In genomic region chr7:149218469-149219420, GRCh38 we compare ENCODE assay signal across 23 cellular contexts. TPM values are rescaled to one million over a fixed set of nuclear protein-coding genes. Genes with fewer than 3 reads are reported as not detected.
DNase-seq lines count a peak whose midpoint lies in the region; ATAC-seq and TF ChIP-seq lines count a peak whose summit lies in the region.
"Had no signal": no experiment of that assay in that cellular context is flagged by ENCODE, and none has a peak within 500 bp of the region (broad histone marks: within the 10 kb centered on the region; RNA-seq: fewer than 3 reads in every experiment).

No MANE protein-coding gene starts in this region.

- no peaks in the 10 kb centered on the region for H3K9me3 ChIP-seq in vagina
- H3K9me3 ChIP-seq: mucosa of descending colon had no signal

- H3K36me3 Mint-ChIP-seq in HFFc6 (ENCODE audit: low read depth) (peaks cover 62% of the 10 kb centered on the region), nephron progenitor cell (ENCODE audit: low read depth) (peaks cover 71% of the 10 kb centered on the region)

- H3K36me3 ChIP-seq in vagina = peaks cover 0 to 72% of the 10 kb centered on the region in 2 donors

- H3K27me3 Mint-ChIP-seq in HFFc6 (ENCODE audit: insufficient read depth) (peaks cover 3% of the 10 kb centered on the region), nephron progenitor cell (ENCODE audit: low read depth, poor library complexity) (peaks cover 4% of the 10 kb centered on the region)

- H3K27ac Mint-ChIP-seq in HFFc6 (peak overlapping the region; percentile 86), nephron progenitor cell (peak overlapping the region; percentile 43)

- TF ChIP-seq CTCF in HFFc6 (IDR thresholded peaks at IDR 0.05) = no peak
- TF ChIP-seq CTCF in nephron progenitor cell (IDR thresholded peaks at IDR 0.05) = no peak
- no peak for TF ChIP-seq CTCF in vagina (IDR thresholded peaks at IDR 0.05)

- H3K27me3 ChIP-seq in vagina = no peaks in the 10 kb centered on the region

- ATAC-seq in HG03520 (IDR thresholded peaks at IDR 0.05; ENCODE audit: unreplicated experiment) (no peak), HG03469 (IDR thresholded peaks at IDR 0.05; ENCODE audit: unreplicated experiment) (no peak)
- ATAC-seq: mucosa of descending colon, PC-3 had no signal

- no peak overlapping the region for H3K27ac ChIP-seq in vagina

- H3K4me1 ChIP-seq in vagina = no peaks in the 10 kb centered on the region

- H3K4me1 Mint-ChIP-seq in HFFc6 (ENCODE audit: low read depth) (peaks cover 44% of the 10 kb centered on the region), nephron progenitor cell (peaks cover 7% of the 10 kb centered on the region)
- H3K4me1 Mint-ChIP-seq: immature natural killer cell had no signal

- H3K9me3 Mint-ChIP-seq in HFFc6 = no peaks in the 10 kb centered on the region
- H3K9me3 Mint-ChIP-seq in nephron progenitor cell = no peaks in the 10 kb centered on the region
- H3K9me3 Mint-ChIP-seq: immature natural killer cell had no signal

- 0 out of 2 replicates have a peak overlapping the region, but pooled peaks have one; percentile 19 for H3K4me3 Mint-ChIP-seq in HFFc6
- H3K4me3 Mint-ChIP-seq in nephron progenitor cell = no peak overlapping the region
- H3K4me3 Mint-ChIP-seq: immature natural killer cell had no signal

- DNase-seq in EH (ENCODE audit: low read depth) = peak; percentile 34
- no peak for DNase-seq in HFFc6
- DNase-seq in dermis blood vessel endothelial cell = peak; percentile 58
- DNase-seq in nephron progenitor cell = no peak
- no peak for DNase-seq in COLO829 (ENCODE audit: low spot score)
- DNase-seq in vagina (ENCODE audit: extremely low spot score in 2 of 2) = no peak
- DNase-seq: activated CD4-positive, alpha-beta T cell treated with anti-CD3 and anti-CD28 coated beads for 48 hours; activated naive CD4-positive, alpha-beta T cell treated with Interleukin-2 at 50 U/mL for 16 hours; DMS 273 treated with DMSO at 0.1 percent for 48 hours; foreskin fibroblast; GDM1; immature natural killer cell; Karpas-422; mucosa of descending colon; NCI-H1092; NCI-H1930; NCI-H345; nucleus accumbens; PC-3; SIG-M5; T-helper 1 cell had no signal

- no peak overlapping the region for H3K4me3 ChIP-seq in vagina
- H3K4me3 ChIP-seq: mucosa of descending colon had no signal

- TF ChIP-seq POLR2A in vagina (IDR thresholded peaks at IDR 0.05) = no peak

- intact Hi-C loops in vagina (cut with DNase I) = no loop called here

RNA-seq across cellular contexts. Expression of gene ZNF212, which starts 20.7 kb away (rescaled TPM):
- total RNA-seq in HFFc6 (2021; fragmentation: NEBNext Ultra II Directional; extraction: Animal tissue kit (Norgen Biotek cat#: 25700)) = 1 to 10 TPM; 6.2 to 8.2 (median 6.3) TPM
- total RNA-seq in dermis blood vessel endothelial cell (3.7 and 4.6 TPM in 2 replicates), vagina (8.8 TPM)

RNA-seq across cellular contexts. Expression of gene ZNF282, which starts 23.4 kb away (rescaled TPM):
- total RNA-seq in HFFc6 (2021; fragmentation: NEBNext Ultra II Directional; extraction: Animal tissue kit (Norgen Biotek cat#: 25700)) = 10 to 100 TPM; 18.6 to 23.6 (median 21.0) TPM
- 31.3 and 61.8 TPM in 2 replicates for total RNA-seq in dermis blood vessel endothelial cell
- 17.9 TPM for total RNA-seq in vagina

RNA-seq across cellular contexts. Expression of gene ZNF783, which starts 43.3 kb away (rescaled TPM):
- 1 to 10 TPM; 7.8 to 8.9 (median 8.5) TPM for total RNA-seq in HFFc6 (2021; fragmentation: NEBNext Ultra II Directional; extraction: Animal tissue kit (Norgen Biotek cat#: 25700))
- total RNA-seq in dermis blood vessel endothelial cell (6.7 and 7.5 TPM in 2 replicates), vagina (13.8 TPM)

Comparison
In these comparisons a context has a peak if more than half of its experiments do, and no peak if none do; other contexts are left out.
1. DNase-seq: peak in EH (single experiment) and dermis blood vessel endothelial cell (single experiment); none in HFFc6 (single experiment), nephron progenitor cell (single experiment), COLO829 (single experiment) and vagina (0 of 2).